Comparison of ENCODE assay signal across 20 cellular contexts in genomic region chr10:111479966-111480365, GRCh38.
"Had no signal": no experiment of that assay in that cellular context is flagged by ENCODE, and none has a peak within 500 bp of the region (broad histone marks: within the 10 kb centered on the region; RNA-seq: fewer than 3 reads in every experiment).

No MANE protein-coding gene starts in this region.

- H3K4me3 ChIP-seq: gastrocnemius medialis, right atrium auricular region, spleen, tibial nerve had no signal

- H3K4me1 ChIP-seq: gastrocnemius medialis, right atrium auricular region, spleen, tibial nerve had no signal

- H3K36me3 ChIP-seq: brain microvascular endothelial cell, gastrocnemius medialis, right atrium auricular region, spleen, tibial nerve had no signal

- H3K9me3 Mint-ChIP-seq: activated B cell treated with CpG ODN at 0.5 μM for 24 hours; activated CD8-positive, alpha-beta T cell treated with anti-CD3 and anti-CD28 coated beads for 36 hours; activated T-cell treated with anti-CD3 and anti-CD28 coated beads, Interleukin-2, amount 50 U/mL, for 72 hours; natural killer cell; T-helper 2 cell treated with Interferon-gamma antibody and Interleukin-4, amounts not matched to agents 5 μg/mL and 100 μg/mL, for 36 hours had no signal

- H3K27me3 Mint-ChIP-seq: dendritic cell treated with granulocyte-macrophage colony-stimulating factor and Interleukin-4, amounts not matched to agents 40 ng/mL and 50 ng/mL, for 4 days had no signal

- H3K27me3 ChIP-seq: brain microvascular endothelial cell, gastrocnemius medialis, right atrium auricular region, spleen, tibial nerve had no signal

- H3K27ac ChIP-seq: brain microvascular endothelial cell, gastrocnemius medialis, right atrium auricular region, spleen, tibial nerve had no signal

- ATAC-seq: activated CD8-positive, alpha-beta T cell treated with anti-CD3 and anti-CD28 coated beads for 36 hours; activated T-cell treated with anti-CD3 and anti-CD28 coated beads, Interleukin-2, amount 50 U/mL, for 72 hours; gastrocnemius medialis; natural killer cell had no signal

- H3K9me3 ChIP-seq: gastrocnemius medialis, right atrium auricular region, spleen, tibial nerve had no signal

- H3K36me3 Mint-ChIP-seq: activated naive CD8-positive, alpha-beta T cell; natural killer cell had no signal

- H3K4me1 Mint-ChIP-seq: activated B cell treated with CpG ODN at 0.5 μM for 24 hours, natural killer cell had no signal

- DNase-seq: activated B cell treated with CpG ODN at 0.5 μM for 24 hours; activated CD4-positive, alpha-beta T cell treated with anti-CD3 and anti-CD28 coated beads, Interleukin-2, amount 50 U/mL, for 1 hour; activated CD8-positive, alpha-beta T cell treated with anti-CD3 and anti-CD28 coated beads for 36 hours; activated naive CD4-positive, alpha-beta T cell treated with Interleukin-2 at 50 U/mL for 16 hours; activated T-cell treated with anti-CD3 and anti-CD28 coated beads, Interleukin-2, amount 50 U/mL, for 72 hours; anterior cingulate cortex; brain microvascular endothelial cell; central memory CD4-positive, alpha-beta T cell; endodermal cell; gastrocnemius medialis; glutamatergic neuron; natural killer cell; spleen; stimulated activated naive CD4-positive, alpha-beta T cell treated with Interleukin-2 at 50 U/mL for 16 hours; T-helper 1 cell had no signal

- H3K27ac Mint-ChIP-seq: activated B cell treated with CpG ODN at 0.5 μM for 24 hours; activated CD8-positive, alpha-beta T cell treated with anti-CD3 and anti-CD28 coated beads for 36 hours; activated naive CD8-positive, alpha-beta T cell; activated T-cell treated with anti-CD3 and anti-CD28 coated beads, Interleukin-2, amount 50 U/mL, for 72 hours; dendritic cell treated with granulocyte-macrophage colony-stimulating factor and Interleukin-4, amounts not matched to agents 40 ng/mL and 50 ng/mL, for 4 days; endodermal cell; natural killer cell; T-helper 2 cell treated with Interferon-gamma antibody and Interleukin-4, amounts not matched to agents 5 μg/mL and 100 μg/mL, for 36 hours had no signal

- H3K4me3 Mint-ChIP-seq: activated B cell treated with CpG ODN at 0.5 μM for 24 hours; activated CD8-positive, alpha-beta T cell treated with anti-CD3 and anti-CD28 coated beads for 36 hours; activated naive CD8-positive, alpha-beta T cell; activated T-cell treated with anti-CD3 and anti-CD28 coated beads, Interleukin-2, amount 50 U/mL, for 72 hours; dendritic cell treated with granulocyte-macrophage colony-stimulating factor and Interleukin-4, amounts not matched to agents 40 ng/mL and 50 ng/mL, for 4 days; endodermal cell; natural killer cell; T-helper 2 cell treated with Interferon-gamma antibody and Interleukin-4, amounts not matched to agents 5 μg/mL and 100 μg/mL, for 36 hours had no signal
